Comparison of ENCODE assay signal across 21 cellular contexts in the genomic region with DNA sequence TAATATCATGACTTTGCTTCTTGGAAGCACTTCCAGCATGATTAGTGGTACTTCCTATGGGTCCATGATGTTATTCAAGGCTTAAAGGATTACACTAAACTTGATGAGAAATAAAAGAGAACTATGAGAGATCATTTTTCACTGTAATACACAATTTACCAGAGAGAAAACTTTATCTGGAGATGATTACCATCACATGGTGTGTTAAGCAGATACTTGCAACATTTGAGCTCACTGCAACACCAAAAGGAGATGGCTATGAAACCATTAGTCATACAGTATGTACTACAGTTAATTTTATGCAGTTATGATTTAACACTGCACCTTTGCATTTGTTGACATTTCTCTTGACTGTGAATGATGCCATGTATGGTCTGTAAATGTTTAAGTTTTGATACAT.
"Had no signal": no experiment of that assay in that cellular context is flagged by ENCODE, and none has a peak within 500 bp of the region (broad histone marks: within the 10 kb centered on the region; RNA-seq: fewer than 3 reads in every experiment).

No MANE protein-coding gene starts in this region.

- H3K27me3 ChIP-seq: esophagus muscularis mucosa, gastrocnemius medialis, sigmoid colon, thyroid gland had no signal

- H3K36me3 ChIP-seq: esophagus muscularis mucosa, gastrocnemius medialis, lower lobe of right lung, prostate gland, sigmoid colon, thyroid gland had no signal

- FAIRE-seq: colon, keratinocyte had no signal

- H3K27ac ChIP-seq: esophagus muscularis mucosa, gastrocnemius medialis, lower lobe of right lung, prostate gland, sigmoid colon, thyroid gland had no signal

- H3K4me3 Mint-ChIP-seq: endodermal cell; naive thymus-derived CD8-positive, alpha-beta T cell; nephron progenitor cell; stimulated activated memory B cell treated with anti-CD40 and anti-IgM and Interleukin-4, amounts not matched to agents 10 μg/mL and 1 μg/mL and 100 μg/mL, for 72 hours; stimulated activated naive CD8-positive, alpha-beta T cell treated with anti-CD3 and anti-CD28 coated beads, Interleukin-15, Interleukin-2, amounts not matched to agents 100 ng/mL and 50 ng/mL, for 24 hours had no signal

- H3K27ac Mint-ChIP-seq: endodermal cell; naive thymus-derived CD8-positive, alpha-beta T cell; nephron progenitor cell; stimulated activated memory B cell treated with anti-CD40 and anti-IgM and Interleukin-4, amounts not matched to agents 10 μg/mL and 1 μg/mL and 100 μg/mL, for 72 hours; stimulated activated naive CD8-positive, alpha-beta T cell treated with anti-CD3 and anti-CD28 coated beads, Interleukin-15, Interleukin-2, amounts not matched to agents 100 ng/mL and 50 ng/mL, for 24 hours had no signal

- H3K9me3 ChIP-seq: prostate gland, thyroid gland had no signal

- H3K4me3 ChIP-seq: esophagus muscularis mucosa, gastrocnemius medialis, lower lobe of right lung, prostate gland, sigmoid colon, thyroid gland had no signal

- H3K4me1 Mint-ChIP-seq: stimulated activated memory B cell treated with anti-CD40 and anti-IgM and Interleukin-4, amounts not matched to agents 10 μg/mL and 1 μg/mL and 100 μg/mL, for 72 hours had no signal

- H3K27me3 Mint-ChIP-seq: naive thymus-derived CD8-positive, alpha-beta T cell; stimulated activated memory B cell treated with anti-CD40 and anti-IgM and Interleukin-4, amounts not matched to agents 10 μg/mL and 1 μg/mL and 100 μg/mL, for 72 hours; stimulated activated naive CD8-positive, alpha-beta T cell treated with anti-CD3 and anti-CD28 coated beads, Interleukin-15, Interleukin-2, amounts not matched to agents 100 ng/mL and 50 ng/mL, for 24 hours had no signal

- ATAC-seq: gastrocnemius medialis; left ventricle myocardium superior; lower lobe of right lung; naive thymus-derived CD8-positive, alpha-beta T cell; right cardiac atrium; stimulated activated memory B cell treated with anti-CD40 and anti-IgM and Interleukin-4, amounts not matched to agents 10 μg/mL and 1 μg/mL and 100 μg/mL, for 72 hours had no signal

- DNase-seq: effector CD8-positive, alpha-beta T cell; endodermal cell; gastrocnemius medialis; head of caudate nucleus; left ventricle myocardium superior; lower lobe of right lung; naive thymus-derived CD8-positive, alpha-beta T cell; nephron progenitor cell; nucleus accumbens; right cardiac atrium; sigmoid colon; stimulated activated CD4-positive, alpha-beta T cell treated with anti-CD3 and anti-CD28 coated beads, Interleukin-2, amount 100 ng/mL, for 24 hours; stimulated activated CD4-positive, alpha-beta T cell treated with anti-CD3 and anti-CD28 coated beads, Interleukin-4, amount 100 ng/mL, for 24 hours; thyroid gland; trophoblast cell had no signal
